In genomic region chr7:28615091-28615490, GRCh38 we compare ENCODE assay signal across 11 cellular contexts.
A peak's percentile ranks its signal among the peaks of the same experiment; 100 is the strongest.
DNase-seq lines count a peak whose midpoint lies in the region; ATAC-seq and TF ChIP-seq lines count a peak whose summit lies in the region.
"Had no signal": no experiment of that assay in that cellular context is flagged by ENCODE, and none has a peak within 500 bp of the region (broad histone marks: within the 10 kb centered on the region; RNA-seq: fewer than 3 reads in every experiment).

No MANE protein-coding gene starts in this region.

- peak; percentile 40 for TF ChIP-seq CTCF in AG10803 (conservative IDR thresholded peaks at IDR 0.05; ENCODE audit: low read length)
- peak; percentile 35 for TF ChIP-seq CTCF in GM13977 (IDR thresholded peaks at IDR 0.05; ENCODE audit: extremely low read depth, insufficient read depth, missing control alignments)
- peak; percentile 8 for TF ChIP-seq CTCF in RWPE2 (IDR thresholded peaks at IDR 0.05; ENCODE audit: poor library complexity, severe bottlenecking)

- H3K27ac Mint-ChIP-seq in activated T-helper 17 cell treated with anti-CD3 and anti-CD28 coated beads, Interleukin-2, amount 50 U/mL, for 72 hours = no peak overlapping the region

- ATAC-seq in RWPE2 (ENCODE audit: low read depth) = no peak
- ATAC-seq in activated T-helper 17 cell treated with anti-CD3 and anti-CD28 coated beads, Interleukin-2, amount 50 U/mL, for 72 hours (replicated peaks) = no peak
- ATAC-seq in HG03108 (IDR thresholded peaks at IDR 0.05; ENCODE audit: unreplicated experiment) = no peak
- no peak for ATAC-seq in GM21825 (IDR thresholded peaks at IDR 0.05; ENCODE audit: unreplicated experiment)

- DNase-seq in AG10803 (ENCODE audit: low read depth) = no peak
- no peak for DNase-seq in GM13977 (ENCODE audit: low spot score)
- no peak for DNase-seq in RWPE2 (ENCODE audit: low spot score)
- DNase-seq in iPS-NIHi7 (ENCODE audit: extremely low spot score) = peak; percentile 72
- no peak for DNase-seq in activated naive CD4-positive, alpha-beta T cell treated with Interleukin-2 at 50 U/mL for 16 hours
- DNase-seq: activated CD8-positive, alpha-beta memory T cell treated with anti-CD3 and anti-CD28 coated beads for 24 hours; amniotic stem cell; GM23248 had no signal

- H3K27me3 Mint-ChIP-seq in activated T-helper 17 cell treated with anti-CD3 and anti-CD28 coated beads, Interleukin-2, amount 50 U/mL, for 72 hours = no peaks in the 10 kb centered on the region

- H3K9me3 ChIP-seq in RWPE2 (ENCODE audit: severe bottlenecking) = no peaks in the 10 kb centered on the region

- H3K4me1 ChIP-seq in RWPE2 (ENCODE audit: insufficient read depth, poor library complexity, severe bottlenecking) = peaks cover 25% of the 10 kb centered on the region

- H3K4me3 ChIP-seq in AG10803 (ENCODE audit: low read length) (no peak overlapping the region), RWPE2 (ENCODE audit: severe bottlenecking) (no peak overlapping the region)
- H3K4me3 ChIP-seq: GM23248 had no signal

- H3K4me3 Mint-ChIP-seq in activated T-helper 17 cell treated with anti-CD3 and anti-CD28 coated beads, Interleukin-2, amount 50 U/mL, for 72 hours = no peak overlapping the region

- in situ Hi-C loops in GM13977 (cut with MboI; ENCODE audit: low pct_unique_long_range_greater_than_20kb, low sequenced_read_pairs, unreplicated experiment) = no loop called here

- no peaks in the 10 kb centered on the region for H3K36me3 ChIP-seq in RWPE2 (ENCODE audit: low read depth)

- no peaks in the 10 kb centered on the region for H3K36me3 Mint-ChIP-seq in activated T-helper 17 cell treated with anti-CD3 and anti-CD28 coated beads, Interleukin-2, amount 50 U/mL, for 72 hours (ENCODE audit: low read depth)

- H3K9me3 Mint-ChIP-seq in activated T-helper 17 cell treated with anti-CD3 and anti-CD28 coated beads, Interleukin-2, amount 50 U/mL, for 72 hours = no peaks in the 10 kb centered on the region

- no peaks in the 10 kb centered on the region for H3K4me1 Mint-ChIP-seq in activated T-helper 17 cell treated with anti-CD3 and anti-CD28 coated beads, Interleukin-2, amount 50 U/mL, for 72 hours

- no peaks in the 10 kb centered on the region for H3K27me3 ChIP-seq in RWPE2 (ENCODE audit: insufficient read depth, poor library complexity, severe bottlenecking)

- no peak overlapping the region for H3K27ac ChIP-seq in RWPE2 (ENCODE audit: poor library complexity, severe bottlenecking)
- H3K27ac ChIP-seq: GM23248 had no signal
